Comparison of ENCODE assay signal across 14 cellular contexts in the genomic region with DNA sequence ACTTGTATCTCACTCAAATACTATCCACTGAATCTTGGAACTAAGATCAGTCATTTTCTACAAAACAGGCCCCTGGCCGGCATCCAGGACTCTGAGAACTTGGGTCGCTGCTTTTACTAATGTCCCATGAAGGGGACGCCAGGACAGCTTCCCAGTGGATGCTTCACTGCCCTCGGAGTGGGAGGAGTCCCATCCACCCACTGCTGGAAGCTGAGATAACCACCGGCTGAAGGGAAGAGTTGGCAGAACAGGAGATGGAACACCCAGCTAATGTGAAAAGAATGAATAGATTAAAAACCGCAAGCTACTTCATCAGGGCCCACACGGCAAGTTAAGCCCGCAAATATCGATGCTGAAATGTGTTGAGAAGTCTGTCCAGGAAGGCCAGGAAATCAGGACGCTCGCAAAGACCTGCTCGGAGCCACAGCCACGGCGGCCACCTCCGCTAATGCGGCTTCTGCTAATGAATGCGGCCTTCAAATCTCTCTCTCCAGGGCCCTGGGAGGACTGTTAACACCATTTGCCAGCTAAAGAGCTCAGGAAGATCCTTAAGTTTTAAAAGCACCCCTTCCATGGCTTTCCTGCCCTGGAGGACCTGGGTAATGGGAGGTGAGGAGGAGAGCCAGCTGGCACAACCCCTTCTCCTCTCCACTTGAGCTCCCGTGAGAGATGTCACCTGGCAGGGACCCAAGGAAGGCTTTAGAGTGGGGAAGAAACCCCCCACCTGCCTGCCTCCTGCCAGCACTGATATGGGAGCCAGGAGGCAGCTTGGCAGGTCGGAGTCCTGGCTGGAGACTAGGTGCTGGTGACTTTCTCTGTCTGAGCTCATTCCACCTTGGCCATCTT.
A peak's percentile ranks its signal among the peaks of the same experiment; 100 is the strongest.
DNase-seq lines count a peak whose midpoint lies in the region; ATAC-seq lines count a peak whose summit lies in the region.
"Had no signal": no experiment of that assay in that cellular context is flagged by ENCODE, and none has a peak within 500 bp of the region (broad histone marks: within the 10 kb centered on the region; RNA-seq: fewer than 3 reads in every experiment).

No MANE protein-coding gene starts in this region.

- no peaks in the 10 kb centered on the region for H3K27me3 ChIP-seq in right cardiac atrium (ENCODE audit: control insufficient read depth, insufficient read depth)

- no peak overlapping the region for H3K4me3 Mint-ChIP-seq in activated CD4-positive, alpha-beta T cell treated with anti-CD3 and anti-CD28 coated beads for 36 hours
- H3K4me3 Mint-ChIP-seq: activated CD4-positive, alpha-beta memory T cell treated with anti-CD3 and anti-CD28 coated beads, Interleukin-2, amount 10 ng/mL, durations not matched to agents 7 days and 5 days; activated naive CD4-positive, alpha-beta T cell treated with anti-CD3 and anti-CD28 coated beads for 36 hours had no signal

- H3K9me3 ChIP-seq in right cardiac atrium (ENCODE audit: control insufficient read depth, low read length): no peaks in the 10 kb centered on the region

- no peaks in the 10 kb centered on the region for H3K9me3 Mint-ChIP-seq in activated CD4-positive, alpha-beta T cell treated with anti-CD3 and anti-CD28 coated beads for 36 hours (ENCODE audit: low read depth)
- H3K9me3 Mint-ChIP-seq: activated CD4-positive, alpha-beta memory T cell treated with anti-CD3 and anti-CD28 coated beads, Interleukin-2, amount 10 ng/mL, durations not matched to agents 7 days and 5 days; activated naive CD4-positive, alpha-beta T cell treated with anti-CD3 and anti-CD28 coated beads for 36 hours had no signal

- H3K27ac ChIP-seq in right cardiac atrium (ENCODE audit: low read length): no peak overlapping the region
- H3K27ac ChIP-seq: stomach had no signal

- peak; percentile 46 for DNase-seq in CMK (ENCODE audit: low read depth)
- peak; percentile 96 for DNase-seq in NCI-H1105 treated with DMSO at 0.1 percent for 48 hours (lab: John Stamatoyannopoulos, UW)
- DNase-seq in NCI-H82 (lab: John Stamatoyannopoulos, UW): peak; percentile 88
- peak in 2 of 3 donors; percentile 28 to 56 for DNase-seq in right cardiac atrium
- no peak for DNase-seq in activated naive CD4-positive, alpha-beta T cell treated with Interleukin-2 at 50 U/mL for 16 hours
- DNase-seq in 8988T: no peak
- DNase-seq in activated CD4-positive, alpha-beta T cell treated with anti-CD3 and anti-CD28 coated beads for 36 hours: no peak
- no peak for DNase-seq in putamen (ENCODE audit: low spot score)
- DNase-seq: activated CD4-positive, alpha-beta memory T cell treated with anti-CD3 and anti-CD28 coated beads, Interleukin-2, amount 10 ng/mL, durations not matched to agents 7 days and 5 days; activated naive CD4-positive, alpha-beta T cell treated with anti-CD3 and anti-CD28 coated beads for 36 hours; central memory CD4-positive, alpha-beta T cell; midbrain; stimulated activated CD4-positive, alpha-beta T cell treated with anti-CD3 and anti-CD28 coated beads, Interleukin-4, amount 100 ng/mL, for 24 hours; stomach had no signal

- no peaks in the 10 kb centered on the region for H3K4me1 Mint-ChIP-seq in activated CD4-positive, alpha-beta T cell treated with anti-CD3 and anti-CD28 coated beads for 36 hours
- H3K4me1 Mint-ChIP-seq: activated CD4-positive, alpha-beta memory T cell treated with anti-CD3 and anti-CD28 coated beads, Interleukin-2, amount 10 ng/mL, durations not matched to agents 7 days and 5 days had no signal

- no peaks in the 10 kb centered on the region for H3K4me1 ChIP-seq in right cardiac atrium (ENCODE audit: control insufficient read depth, insufficient read depth, low read length)
- H3K4me1 ChIP-seq: stomach had no signal

- H3K4me3 ChIP-seq in right cardiac atrium (ENCODE audit: low read length): no peak overlapping the region
- H3K4me3 ChIP-seq: stomach had no signal

- no peak overlapping the region for H3K27ac Mint-ChIP-seq in activated CD4-positive, alpha-beta T cell treated with anti-CD3 and anti-CD28 coated beads for 36 hours
- H3K27ac Mint-ChIP-seq: activated CD4-positive, alpha-beta memory T cell treated with anti-CD3 and anti-CD28 coated beads, Interleukin-2, amount 10 ng/mL, durations not matched to agents 7 days and 5 days; activated naive CD4-positive, alpha-beta T cell treated with anti-CD3 and anti-CD28 coated beads for 36 hours had no signal

- CTCF ChIA-PET in activated CD4-positive, alpha-beta T cell treated with anti-CD3 and anti-CD28 coated beads for 36 hours (lab: Charles Lee): interaction anchor here (0.6 to 0.7 kb wide), 2 partner anchors 37 to 1264 kb away, joined by 3 read pairs; no protein-coding TSS in a partner anchor

- no peaks in the 10 kb centered on the region for H3K36me3 Mint-ChIP-seq in activated CD4-positive, alpha-beta T cell treated with anti-CD3 and anti-CD28 coated beads for 36 hours (ENCODE audit: low read depth)

- intact Hi-C loops in right cardiac atrium (cut with DNase I): no loop called here
- intact Hi-C loops in activated CD4-positive, alpha-beta T cell treated with anti-CD3 and anti-CD28 coated beads for 36 hours (cut with DNase I, micrococcal nuclease): no loop called here

- POLR2A ChIA-PET in activated CD4-positive, alpha-beta T cell treated with anti-CD3 and anti-CD28 coated beads for 36 hours (lab: Charles Lee): no interaction called here

- ATAC-seq in right cardiac atrium: peak; percentile 44 to 45
- ATAC-seq in activated CD4-positive, alpha-beta T cell treated with anti-CD3 and anti-CD28 coated beads for 36 hours: no peak

- peaks cover 6% of the 10 kb centered on the region for H3K27me3 Mint-ChIP-seq in activated CD4-positive, alpha-beta T cell treated with anti-CD3 and anti-CD28 coated beads for 36 hours

- WGBS in right cardiac atrium: 51% methylated on average over 19 of the region's 19 CpGs

Comparison
In these comparisons a context has a peak if more than half of its experiments do, and no peak if none do; other contexts are left out.
1. DNase-seq: peak in CMK (single experiment), NCI-H1105 treated with DMSO at 0.1 percent for 48 hours (single experiment), NCI-H82 (single experiment) and right cardiac atrium (2 of 3); none in activated naive CD4-positive, alpha-beta T cell treated with Interleukin-2 at 50 U/mL for 16 hours (single experiment), 8988T (single experiment), activated CD4-positive, alpha-beta T cell treated with anti-CD3 and anti-CD28 coated beads for 36 hours (single experiment) and putamen (single experiment).